In genomic region chr13:113327391-113327765, GRCh38 we compare ENCODE assay signal across 26 cellular contexts. TPM values are rescaled to one million over a fixed set of nuclear protein-coding genes. Genes with fewer than 3 reads are reported as not detected.
DNase-seq lines count a peak whose midpoint lies in the region; ATAC-seq, FAIRE-seq and TF ChIP-seq lines count a peak whose summit lies in the region.
"Had no signal": no experiment of that assay in that cellular context is flagged by ENCODE, and none has a peak within 500 bp of the region (broad histone marks: within the 10 kb centered on the region; RNA-seq: fewer than 3 reads in every experiment).

No MANE protein-coding gene starts in this region.

- H4K20me1 ChIP-seq in IMR-90 (ENCODE audit: insufficient read depth, low read length) (no peaks in the 10 kb centered on the region), smooth muscle cell (ENCODE audit: low read depth) (no peaks in the 10 kb centered on the region)

- BruUV-seq in IMR-90 (replicated peaks; lab: Mats Ljungman, UMichigan), result no TSS peak

- dilution Hi-C loops in IMR-90 (cut with HindIII; ENCODE audit: low sequenced_read_pairs, unreplicated experiment), result no loop called here

- no peak overlapping the region for H3K14ac ChIP-seq in IMR-90 (replicated peaks; ENCODE audit: low read depth, low read length)

- no peak overlapping the region for H3K18ac ChIP-seq in IMR-90 (ENCODE audit: low read depth, low read length)

- H3K4me1 ChIP-seq in IMR-90 (ENCODE audit: control insufficient read depth, insufficient read depth, low read length) (no peaks in the 10 kb centered on the region), right lobe of liver (peaks cover 0 to 17% (median 0%) of the 10 kb centered on the region in 4 donors), SJCRH30 (no peaks in the 10 kb centered on the region), smooth muscle cell (ENCODE audit: low read depth) (no peaks in the 10 kb centered on the region)
- H3K4me1 ChIP-seq: lower lobe of right lung, vagina had no signal

- no peak for TF ChIP-seq POLR2A in IMR-90 (IDR thresholded peaks at IDR 0.05; ENCODE audit: low read depth, low read length)
- no peak for TF ChIP-seq POLR2A in right lobe of liver (IDR thresholded peaks at IDR 0.05)

- no peak overlapping the region for H4K5ac ChIP-seq in IMR-90 (ENCODE audit: low read depth, low read length)

- H4K8ac ChIP-seq in IMR-90 (ENCODE audit: low read depth in 2 of 2, low read length in 2 of 2), result no peak overlapping the region

- H2BK120ac ChIP-seq in IMR-90 (ENCODE audit: low read depth, low read length), result no peak overlapping the region

- H3K4me2 ChIP-seq in IMR-90 (ENCODE audit: low read depth, low read length), result no peak overlapping the region
- H3K4me2 ChIP-seq in smooth muscle cell, result no peak overlapping the region
- H3K4me2 ChIP-seq: hepatocyte had no signal

- ATAC-seq in IMR-90 (ENCODE audit: low read depth) (peak; percentile 24; the same call in 1 of the 2 replicates), right lobe of liver (peak; percentile 67 to 71 (median 70)), GM18861 (IDR thresholded peaks at IDR 0.05; ENCODE audit: unreplicated experiment) (no peak)
- ATAC-seq: activated CD4-positive, alpha-beta T cell treated with anti-CD3 and anti-CD28 coated beads for 36 hours; mucosa of descending colon had no signal

- no peak overlapping the region for H3K4me3 ChIP-seq in IMR-90 (ENCODE audit: insufficient read depth, low read depth, low read length)
- H3K4me3 ChIP-seq in right lobe of liver, result no peak overlapping the region
- no peak overlapping the region for H3K4me3 ChIP-seq in SJCRH30
- no peak overlapping the region for H3K4me3 ChIP-seq in smooth muscle cell
- H3K4me3 ChIP-seq: GM23248, hepatocyte, lower lobe of right lung, mucosa of descending colon, suprapubic skin, vagina had no signal

- no peak overlapping the region for H2AK9ac ChIP-seq in IMR-90 (replicated peaks; ENCODE audit: low read depth, low read length, poor library complexity)

- H3K9ac ChIP-seq in IMR-90 (ENCODE audit: low read depth, low read length) (no peak overlapping the region), smooth muscle cell (ENCODE audit: low read depth) (no peak overlapping the region)
- H3K9ac ChIP-seq: GM23248 had no signal

- no peak overlapping the region for H3K4ac ChIP-seq in IMR-90 (ENCODE audit: low read depth, low read length)

- H3K9me1 ChIP-seq in IMR-90 (ENCODE audit: insufficient read depth, low read length), result no peaks in the 10 kb centered on the region; the same call in 1 of the 2 replicates

- 90% methylated on average over 2 of the region's 13 CpGs; no CpG with 5 or more reads in 1 of the 2 experiments for WGBS in IMR-90 (ENCODE audit: extremely low coverage in 2 of 2, insufficient read length in 1 of 2), 2 experiments
- 49% methylated on average over 13 of the region's 13 CpGs for WGBS in right lobe of liver (ENCODE audit: insufficient coverage, low coverage, low lambda C conversion rate, missing lambda C conversion rate)
- WGBS in smooth muscle cell (ENCODE audit: low lambda C conversion rate), result 96% methylated on average over 13 of the region's 13 CpGs

- H3F3A ChIP-seq in smooth muscle cell (ENCODE audit: low read depth), result no peaks in the 10 kb centered on the region

- H3K36me3 ChIP-seq in IMR-90 (ENCODE audit: control insufficient read depth, insufficient read depth, low read length) (peaks cover 13% of the 10 kb centered on the region), right lobe of liver (peaks cover 0 to 27% (median 9%) of the 10 kb centered on the region in 4 donors), SJCRH30 (no peaks in the 10 kb centered on the region), smooth muscle cell (ENCODE audit: low read depth) (no peaks in the 10 kb centered on the region)

- H2BK15ac ChIP-seq in IMR-90 (ENCODE audit: low read depth, low read length), result no peak overlapping the region

- CTCF ChIA-PET in IMR-90 (lab: Yijun Ruan, JAX), result no interaction called here

- H4K91ac ChIP-seq in IMR-90 (ENCODE audit: insufficient read depth, low read depth, low read length), result no peak overlapping the region

- no peak overlapping the region for H2BK5ac ChIP-seq in IMR-90 (ENCODE audit: low read depth, low read length, poor library complexity, severe bottlenecking)

- H3K27me3 ChIP-seq in IMR-90 (ENCODE audit: control insufficient read depth, insufficient read depth, low read length), result peaks cover 2% of the 10 kb centered on the region; the same call in 1 of the 2 replicates
- H3K27me3 ChIP-seq in right lobe of liver, result no peaks in the 10 kb centered on the region
- no peaks in the 10 kb centered on the region for H3K27me3 ChIP-seq in SJCRH30
- no peaks in the 10 kb centered on the region for H3K27me3 ChIP-seq in smooth muscle cell (ENCODE audit: low read depth)
- H3K27me3 ChIP-seq: hepatocyte, suprapubic skin, vagina had no signal

- in situ Hi-C loops in IMR-90 (cut with MboI; ENCODE audit: low sequenced_read_pairs), result no loop called here

- H2AK5ac ChIP-seq in IMR-90 (ENCODE audit: low read depth, low read length), result no peak overlapping the region

- no peak for FAIRE-seq in D721Med (lab: Jason Lieb, UNC)
- FAIRE-seq: TTC549 had no signal

- no peaks in the 10 kb centered on the region for H3K79me2 ChIP-seq in smooth muscle cell (ENCODE audit: low read depth)
- H3K79me2 ChIP-seq: hepatocyte had no signal

- H2BK20ac ChIP-seq in IMR-90 (ENCODE audit: low read depth, low read length), result no peak overlapping the region

- POLR2A ChIA-PET in IMR-90 (lab: Charles Lee; ENCODE audit: unreplicated experiment), result no interaction called here

- TF ChIP-seq CTCF in D721Med (IDR thresholded peaks at IDR 0.05; ENCODE audit: insufficient read depth, missing control alignments) (no peak), IMR-90 (conservative IDR thresholded peaks at IDR 0.05; ENCODE audit: low read depth, low read length) (no peak), right lobe of liver (IDR thresholded peaks at IDR 0.05) (no peak), smooth muscle cell (IDR thresholded peaks at IDR 0.05; ENCODE audit: borderline replicate concordance, insufficient read depth, poor library complexity, severe bottlenecking) (no peak)

- no peak for TF ChIP-seq RAD21 in IMR-90 (IDR thresholded peaks at IDR 0.05; ENCODE audit: low read length)

- no peak overlapping the region for H3K56ac ChIP-seq in IMR-90 (ENCODE audit: extremely low read depth, insufficient read depth, low read length)

- 0 out of 4 replicates have a peak, but pooled peaks cover 0 to 4% of the 10 kb centered on the region in 2 experiments for H3K79me1 ChIP-seq in IMR-90 (ENCODE audit: low read depth in 1 of 2, low read length in 2 of 2)

- H2AFZ ChIP-seq in IMR-90 (replicated peaks; ENCODE audit: low read length, poor library complexity) (no peak overlapping the region), smooth muscle cell (ENCODE audit: low read depth) (no peak overlapping the region)
- H2AFZ ChIP-seq: GM23248, hepatocyte had no signal

- H3K27ac ChIP-seq in IMR-90 (ENCODE audit: insufficient read depth, low read length) (no peak overlapping the region), right lobe of liver (peak overlapping the region in 1 of 3 donors; percentile 53), SJCRH30 (no peak overlapping the region), smooth muscle cell (ENCODE audit: low read depth) (no peak overlapping the region)
- H3K27ac ChIP-seq: GM23248, hepatocyte, lower lobe of right lung, suprapubic skin, vagina had no signal

- peak; percentile 60 for DNase-seq in D721Med (ENCODE audit: insufficient read length, low spot score)
- no peak for DNase-seq in IMR-90
- peak; percentile 33 for DNase-seq in cerebellar cortex (ENCODE audit: low spot score)
- DNase-seq in right lobe of liver, result peak in 1 of 3 donors; percentile 71
- no peak for DNase-seq in SJCRH30
- no peak for DNase-seq in smooth muscle cell (lab: John Stamatoyannopoulos, UW; ENCODE audit: unreplicated experiment)
- DNase-seq: activated CD4-positive, alpha-beta T cell treated with anti-CD3 and anti-CD28 coated beads for 36 hours; activated naive CD4-positive, alpha-beta T cell treated with anti-CD3 and anti-CD28 coated beads, Interleukin-2, amount 10 ng/mL, durations not matched to agents 7 days and 5 days; activated T-cell treated with anti-CD3 and anti-CD28 coated beads, Interleukin-2, amount 50 U/mL, for 72 hours; CD8-positive, alpha-beta memory T cell; erythroblast; foreskin fibroblast; GM23248; Karpas-422; lower lobe of right lung; mucosa of descending colon; NCI-H1092 treated with DMSO at 0.1 percent for 48 hours; NCI-H2171; NCI-H524 treated with DMSO at 0.1 percent for 48 hours; stimulated activated CD4-positive, alpha-beta T cell treated with anti-CD3 and anti-CD28 coated beads, Interleukin-2, amount 100 ng/mL, for 24 hours; T-cell had no signal

- H3K23ac ChIP-seq in IMR-90 (ENCODE audit: low read depth, low read length), result no peak overlapping the region

- intact Hi-C loops in IMR-90 (cut with micrococcal nuclease) (no loop called here), right lobe of liver (cut with DNase I) (no loop called here)

- H3K9me3 ChIP-seq in IMR-90 (ENCODE audit: control insufficient read depth, insufficient read depth, low read length) (no peaks in the 10 kb centered on the region), right lobe of liver (no peaks in the 10 kb centered on the region), SJCRH30 (replicated peaks) (no peaks in the 10 kb centered on the region), smooth muscle cell (replicated peaks; ENCODE audit: low read depth) (no peaks in the 10 kb centered on the region)
- H3K9me3 ChIP-seq: lower lobe of right lung, mucosa of descending colon, suprapubic skin, vagina had no signal

TF ChIP-seq in IMR-90, 13 proteins besides CTCF, POLR2A, EP300 and RAD21 (continues in another document):
- TF ChIP-seq MXI1 (IDR thresholded peaks at IDR 0.05; ENCODE audit: borderline replicate concordance, low read depth, low read length), result no peak
- no peak for TF ChIP-seq MAZ (IDR thresholded peaks at IDR 0.05; ENCODE audit: borderline replicate concordance, low read depth, low read length)
- no peak for TF ChIP-seq RCOR1 (IDR thresholded peaks at IDR 0.05; ENCODE audit: insufficient replicate concordance, low read length)
- TF ChIP-seq BHLHE40 (IDR thresholded peaks at IDR 0.05; ENCODE audit: low read depth, low read length), result no peak

RNA-seq across cellular contexts. Expression of gene LAMP1, which starts 30.3 kb away (rescaled TPM):
- 58.3 and 60.6 TPM in 2 replicates for total RNA-seq in IMR-90 (2012; rRNA removed)
- 229 and 235 TPM in 2 replicates for polyA plus RNA-seq in IMR-90 (2012; rRNA removed)
- 138 and 235 TPM in 2 replicates for polyA plus RNA-seq in IMR-90 (2012; cell fraction: cytosol; rRNA removed)
- polyA plus RNA-seq in IMR-90 (2012; cell fraction: nucleus; rRNA removed; ENCODE audit: low replicate concordance), result 132 and 172 TPM in 2 replicates
- 100 to 1,000 TPM; 154 to 233 (median 197) TPM for total RNA-seq in right lobe of liver
- 62.1 and 62.6 TPM in 2 replicates for total RNA-seq in SJCRH30 (2014; rRNA removed; shearing (Covaris generic))
- 111 TPM in 2 replicates for total RNA-seq in smooth muscle cell
- 146 and 159 TPM in 2 replicates for polyA plus RNA-seq in smooth muscle cell

RNA-seq across cellular contexts. Expression of gene GRTP1, which starts 36.6 kb away (rescaled TPM):
- total RNA-seq in IMR-90 (2012; rRNA removed), result 0.83 and 0.90 TPM in 2 replicates
- 1.4 and 1.7 TPM in 2 replicates for polyA plus RNA-seq in IMR-90 (2012; rRNA removed)
- polyA plus RNA-seq in IMR-90 (2012; cell fraction: cytosol; rRNA removed), result 1.8 TPM in 2 replicates
- polyA plus RNA-seq in IMR-90 (2012; cell fraction: nucleus; rRNA removed; ENCODE audit: low replicate concordance), result 3.1 and 3.7 TPM in 2 replicates
- total RNA-seq in right lobe of liver, result 10 to 100 TPM; 18.5 to 41.3 (median 30.8) TPM
- total RNA-seq in SJCRH30 (2014; rRNA removed; shearing (Covaris generic)), result 0.89 and 1.2 TPM in 2 replicates
- 2.2 and 4.4 TPM in 2 replicates for total RNA-seq in smooth muscle cell
- polyA plus RNA-seq in smooth muscle cell, result 4.4 and 6.5 TPM in 2 replicates
- total RNA-seq: CD8-positive, alpha-beta memory T cell; GM23248 had no signal
- polyA plus RNA-seq: CD8-positive, alpha-beta memory T cell had no signal

Comparison
In these comparisons a context has a peak if more than half of its experiments do, and no peak if none do; other contexts are left out.
1. DNase-seq: peak in D721Med (single experiment) and cerebellar cortex (single experiment); none in IMR-90 (single experiment), SJCRH30 (0 of 2) and smooth muscle cell (single experiment).